In genomic region chr20:62900052-62900691, GRCh38 we compare ENCODE assay signal across 8 cellular contexts. TPM values are rescaled to one million over a fixed set of nuclear protein-coding genes. Genes with fewer than 3 reads are reported as not detected.
DNase-seq lines count a peak whose midpoint lies in the region; ATAC-seq, FAIRE-seq and TF ChIP-seq lines count a peak whose summit lies in the region.

No MANE protein-coding gene starts in this region.

- TF ChIP-seq CTCF in GM12864 (IDR thresholded peaks at IDR 0.05; ENCODE audit: low read depth, low read length, missing control alignments): peak; percentile 98
- peak; percentile 92 to 93 (median 93) for TF ChIP-seq CTCF in K562 (IDR thresholded peaks at IDR 0.05 in 2 of 3, conservative IDR thresholded peaks at IDR 0.05 in 1 of 3; ENCODE audit: insufficient read depth in 2 of 3, low read depth in 1 of 3, low read length in 3 of 3)

- H3K4me3 ChIP-seq in GM12864 (ENCODE audit: low read depth, low read length): no peak overlapping the region
- H3K4me3 ChIP-seq in K562: no peak overlapping the region
- no peak overlapping the region for H3K4me3 ChIP-seq in iPS DF 6.9 (ENCODE audit: low read length)
- H3K4me3 ChIP-seq in skeletal muscle cell (ENCODE audit: low read depth, low read length): no peak overlapping the region

- CTCF ChIA-PET in K562 (lab: Yijun Ruan, JAX; ENCODE audit: low intra/inter-chr PET ratio): interaction anchor here (3.9 kb wide), 1 partner anchor 109 kb away, joined by 30 read pairs; no protein-coding TSS in a partner anchor

- H3K9me1 ChIP-seq in K562 (ENCODE audit: control insufficient read depth, insufficient read depth, low read length): no peaks in the 10 kb centered on the region

- peaks cover 69% of the 10 kb centered on the region for H3K36me3 ChIP-seq in K562 (ENCODE audit: control insufficient read depth, insufficient read depth, low read length)
- peaks cover 22% of the 10 kb centered on the region for H3K36me3 ChIP-seq in iPS DF 6.9 (ENCODE audit: control insufficient read depth, insufficient read depth, low read length)

- H3K4me2 ChIP-seq in K562 (ENCODE audit: insufficient read depth, low read length): peak overlapping the region; percentile 12; the same call in 1 of the 2 replicates

- ATAC-seq in HG02763 (IDR thresholded peaks at IDR 0.05; ENCODE audit: unreplicated experiment): peak; percentile 75
- ATAC-seq in K562: peak; percentile 98
- no peak for ATAC-seq in HG02571 (IDR thresholded peaks at IDR 0.05; ENCODE audit: unreplicated experiment)

- peak; percentile 36 for DNase-seq in GM12864 (ENCODE audit: low read depth)
- peak; percentile 70 for DNase-seq in NCI-H2029 (lab: John Stamatoyannopoulos, UW)
- DNase-seq in UCSD-AML1 (lab: John Stamatoyannopoulos, UW; ENCODE audit: unreplicated experiment): peak; percentile 63
- DNase-seq in K562 (ENCODE audit: extremely low read depth in 1 of 4, low spot score in 3 of 4): peak; percentile 78 to 91 (median 84)
- peak; percentile 74 for DNase-seq in iPS DF 6.9 (ENCODE audit: low read depth, low spot score)
- DNase-seq in skeletal muscle cell (ENCODE audit: low read depth): peak; percentile 40

- TF ChIP-seq POLR2A in K562 (conservative IDR thresholded peaks at IDR 0.05): peak; percentile 69

- H2AFZ ChIP-seq in K562 (ENCODE audit: low read depth, low read length): no peak overlapping the region

- H3K9ac ChIP-seq in K562 (ENCODE audit: insufficient read depth in 1 of 2, low read depth in 2 of 2, low read length in 2 of 2): peak overlapping the region in 1 of 2 experiments; percentile 53; a peak in 2 of 4 replicates

- WGBS in K562 (ENCODE audit: insufficient coverage, low coverage, missing lambda C conversion rate): 18% methylated on average over 10 of the region's 11 CpGs
- no CpG with 5 or more reads among the region's 11 CpGs for WGBS in iPS DF 6.9 (ENCODE audit: insufficient coverage, insufficient read length)

- H3K27me3 ChIP-seq in K562 (ENCODE audit: control insufficient read depth in 2 of 2, insufficient read depth in 2 of 2, low read length in 2 of 2) (no peaks in the 10 kb centered on the region), iPS DF 6.9 (ENCODE audit: control insufficient read depth, insufficient read depth, low read length) (no peaks in the 10 kb centered on the region)

- 0 out of 3 replicates have a peak, but pooled peaks cover 3% of the 10 kb centered on the region for H3K79me2 ChIP-seq in K562 (ENCODE audit: control insufficient read depth, insufficient read depth, low read length)

- TF ChIP-seq EP300 in K562 (IDR thresholded peaks at IDR 0.05; ENCODE audit: low read length): 0 out of 2 replicates have a peak, but pooled peaks have one; percentile 22

- H3K27ac ChIP-seq in K562 (ENCODE audit: extremely low read depth, low read depth, low read length): peak overlapping the region; percentile 46; the same call in 1 of the 3 replicates
- no peak overlapping the region for H3K27ac ChIP-seq in iPS DF 6.9 (ENCODE audit: low read length)

- POLR2A ChIA-PET in K562 (lab: Yijun Ruan, JAX): interaction anchor here (0.6 to 4.6 kb wide), 4 partner anchors 15 to 675 kb away, joined by 3 to 21 read pairs (median 4); partner anchors contain the start of gene GID8

- in situ Hi-C loops in K562 (cut with MboI): no loop called here

- peaks cover 13% of the 10 kb centered on the region for H4K20me1 ChIP-seq in K562 (replicated peaks; ENCODE audit: control insufficient read depth, insufficient read depth, low read length)

- no peaks in the 10 kb centered on the region for H3K9me3 ChIP-seq in K562 (replicated peaks; ENCODE audit: control insufficient read depth, insufficient read depth, low read depth, low read length)
- no peaks in the 10 kb centered on the region for H3K9me3 ChIP-seq in iPS DF 6.9 (ENCODE audit: control insufficient read depth, insufficient read depth, low read length)

- H3K4me1 ChIP-seq in K562 (replicated peaks in 1 of 2; ENCODE audit: control insufficient read depth in 2 of 2, insufficient read depth in 2 of 2, low read length in 2 of 2): peaks cover 6 to 10% of the 10 kb centered on the region in 2 experiments
- peaks cover 4% of the 10 kb centered on the region; the same call in 1 of the 2 replicates for H3K4me1 ChIP-seq in iPS DF 6.9 (ENCODE audit: control insufficient read depth, insufficient read depth, low read length)

- no TSS peak for BruUV-seq in K562 (replicated peaks; lab: Mats Ljungman, UMichigan)

- peak; percentile 92 for FAIRE-seq in K562 (lab: Jason Lieb, UNC)

- peak; percentile 48 to 74 for TF ChIP-seq RAD21 in K562 (CRISPR knock-in tag; conservative IDR thresholded peaks at IDR 0.05 in 1 of 2, IDR thresholded peaks at IDR 0.05 in 1 of 2)

- intact Hi-C loops in K562 (cut with micrococcal nuclease): loop anchor here (2.0 to 5.0 kb wide), 2 partner anchors 77 to 107 kb away; partner anchors contain the start of gene BHLHE23

RNA-seq across cellular contexts. Expression of gene DIDO1, which starts 26.1 kb away (rescaled TPM):
- 117 and 149 TPM in 2 replicates for total RNA-seq in K562 (2011; cell fraction: chromatin; rRNA removed; ENCODE audit: low replicate concordance)
- total RNA-seq in K562 (2011; cell fraction: nucleolus; rRNA removed): 70.2 and 72.0 TPM in 2 replicates
- total RNA-seq in K562 (2011; cell fraction: nucleoplasm; rRNA removed): 82.5 and 92.1 TPM in 2 replicates
- total RNA-seq in K562 (2014; rRNA removed) (31.2 and 36.7 TPM in 2 replicates), K562 (2014; rRNA removed; fragmentation: Illumina TruSeq; extraction: Trizol) (22.2 and 23.4 TPM in 2 replicates), K562 (2015; rRNA removed; fragmentation: Illumina TruSeq; extraction: Trizol) (26.8 and 27.1 TPM in 2 replicates), K562 (2021) (38.2 and 43.6 TPM in 2 replicates)
- polyA plus RNA-seq in K562 (2011; rRNA removed) (40.5 and 50.2 TPM in 2 replicates), K562 (2014; fragmentation: Illumina TruSeq; extraction: Trizol) (37.4 and 37.9 TPM in 2 replicates), K562 (2014; fragmentation: Nextera tagmentation; extraction: Ambion mirVana) (1 to 10 TPM; 4.4 to 4.8 TPM), K562 (2014; rRNA removed) (44.3 and 46.8 TPM in 2 replicates)
- polyA plus RNA-seq in K562 (2011; cell fraction: cytosol; rRNA removed): 31.2 and 58.5 TPM in 2 replicates
- polyA plus RNA-seq in K562 (2011; cell fraction: nucleus; rRNA removed): 256 and 286 TPM in 2 replicates
- 23.7 and 36.2 TPM in 2 replicates for polyA plus RNA-seq in K562 (2012)
- 32.2 and 34.2 TPM in 2 replicates for polyA minus RNA-seq in K562 (2011; rRNA and poly(A)+ RNA removed)
- 13.9 and 15.7 TPM in 2 replicates for polyA minus RNA-seq in K562 (2011; cell fraction: cytosol; rRNA and poly(A)+ RNA removed)
- polyA minus RNA-seq in K562 (2011; cell fraction: nucleus; rRNA and poly(A)+ RNA removed): 35.7 and 49.3 TPM in 2 replicates

RNA-seq across cellular contexts. Expression of gene GID8, which starts 37.8 kb away (rescaled TPM):
- total RNA-seq in K562 (2011; cell fraction: chromatin; rRNA removed; ENCODE audit: low replicate concordance): 26.6 and 28.0 TPM in 2 replicates
- total RNA-seq in K562 (2011; cell fraction: nucleolus; rRNA removed): 15.2 and 19.5 TPM in 2 replicates
- total RNA-seq in K562 (2011; cell fraction: nucleoplasm; rRNA removed): 23.8 and 32.1 TPM in 2 replicates
- total RNA-seq in K562 (2014; rRNA removed) (22.2 and 26.0 TPM in 2 replicates), K562 (2014; rRNA removed; fragmentation: Illumina TruSeq; extraction: Trizol) (21.8 and 23.4 TPM in 2 replicates), K562 (2015; rRNA removed; fragmentation: Illumina TruSeq; extraction: Trizol) (22.4 and 23.0 TPM in 2 replicates), K562 (2021) (29.0 and 31.6 TPM in 2 replicates)
- polyA plus RNA-seq in K562 (2011; rRNA removed) (24.6 and 26.3 TPM in 2 replicates), K562 (2014; fragmentation: Illumina TruSeq; extraction: Trizol) (22.2 TPM in 2 replicates), K562 (2014; fragmentation: Nextera tagmentation; extraction: Ambion mirVana) (10 to 100 TPM in 1 of 2 experiments, 1 to 10 TPM in 1; 7.5 to 12.9 TPM), K562 (2014; rRNA removed) (24.9 and 25.7 TPM in 2 replicates)
- 20.8 and 25.4 TPM in 2 replicates for polyA plus RNA-seq in K562 (2011; cell fraction: cytosol; rRNA removed)
- 19.8 and 21.7 TPM in 2 replicates for polyA plus RNA-seq in K562 (2011; cell fraction: nucleus; rRNA removed)
- 21.3 and 23.2 TPM in 2 replicates for polyA plus RNA-seq in K562 (2012)
- 31.4 and 32.6 TPM in 2 replicates for polyA minus RNA-seq in K562 (2011; rRNA and poly(A)+ RNA removed)
- polyA minus RNA-seq in K562 (2011; cell fraction: cytosol; rRNA and poly(A)+ RNA removed): 15.6 and 17.0 TPM in 2 replicates
- 6.1 and 10.0 TPM in 2 replicates for polyA minus RNA-seq in K562 (2011; cell fraction: nucleus; rRNA and poly(A)+ RNA removed)

RNA-seq across cellular contexts. Expression of gene TCFL5, which starts 38.5 kb away (rescaled TPM):
- total RNA-seq in K562 (2011; cell fraction: chromatin; rRNA removed; ENCODE audit: low replicate concordance): 13.1 and 14.9 TPM in 2 replicates
- total RNA-seq in K562 (2011; cell fraction: nucleolus; rRNA removed): 7.5 and 9.5 TPM in 2 replicates
- 8.6 and 8.8 TPM in 2 replicates for total RNA-seq in K562 (2011; cell fraction: nucleoplasm; rRNA removed)
- 11.1 and 11.2 TPM in 2 replicates for total RNA-seq in K562 (2014; rRNA removed)
- total RNA-seq in K562 (2014; rRNA removed; fragmentation: Illumina TruSeq; extraction: Trizol): 7.4 and 7.9 TPM in 2 replicates
- 9.2 and 10.2 TPM in 2 replicates for total RNA-seq in K562 (2015; rRNA removed; fragmentation: Illumina TruSeq; extraction: Trizol)
- 11.1 and 12.6 TPM in 2 replicates for total RNA-seq in K562 (2021)
- polyA plus RNA-seq in K562 (2011; rRNA removed): 8.5 and 12.2 TPM in 2 replicates
- 4.3 and 4.4 TPM in 2 replicates for polyA plus RNA-seq in K562 (2011; cell fraction: cytosol; rRNA removed)
- polyA plus RNA-seq in K562 (2011; cell fraction: nucleus; rRNA removed): 8.0 and 8.3 TPM in 2 replicates
- polyA plus RNA-seq in K562 (2012): 6.7 and 8.1 TPM in 2 replicates
- 5.9 and 7.9 TPM in 2 replicates for polyA plus RNA-seq in K562 (2014; fragmentation: Illumina TruSeq; extraction: Trizol)
- 1 to 10 TPM in 1 of 2 experiments, under 1 TPM in 1; 1.00 to 1.1 TPM for polyA plus RNA-seq in K562 (2014; fragmentation: Nextera tagmentation; extraction: Ambion mirVana)
- polyA plus RNA-seq in K562 (2014; rRNA removed): 9.1 and 10.5 TPM in 2 replicates
- polyA minus RNA-seq in K562 (2011; rRNA and poly(A)+ RNA removed): 6.6 and 6.8 TPM in 2 replicates
- 3.8 and 6.5 TPM in 2 replicates for polyA minus RNA-seq in K562 (2011; cell fraction: cytosol; rRNA and poly(A)+ RNA removed)
- 1.9 and 3.9 TPM in 2 replicates for polyA minus RNA-seq in K562 (2011; cell fraction: nucleus; rRNA and poly(A)+ RNA removed)

RNA-seq across cellular contexts. Expression of gene SLC17A9, which starts 52.3 kb away (rescaled TPM):
- total RNA-seq in K562 (2011; cell fraction: chromatin; rRNA removed; ENCODE audit: low replicate concordance): not detected in 2 replicates
- total RNA-seq in K562 (2011; cell fraction: nucleolus; rRNA removed): 0.13 TPM in 1 of 2 replicates, not detected in the other
- total RNA-seq in K562 (2011; cell fraction: nucleoplasm; rRNA removed): 0.15 TPM in 1 of 2 replicates, not detected in the other
- total RNA-seq in K562 (2014; rRNA removed) (not detected in 2 replicates), K562 (2014; rRNA removed; fragmentation: Illumina TruSeq; extraction: Trizol) (not detected in 2 replicates), K562 (2015; rRNA removed; fragmentation: Illumina TruSeq; extraction: Trizol) (not detected in 2 replicates), K562 (2021) (0.27 and 0.31 TPM in 2 replicates)
- polyA plus RNA-seq in K562 (2011; rRNA removed) (not detected in 2 replicates), K562 (2014; fragmentation: Illumina TruSeq; extraction: Trizol) (not detected in 2 replicates), K562 (2014; fragmentation: Nextera tagmentation; extraction: Ambion mirVana) (not detected), K562 (2014; rRNA removed) (0.04 and 0.05 TPM in 2 replicates)
- polyA plus RNA-seq in K562 (2011; cell fraction: cytosol; rRNA removed): 0.03 TPM in 1 of 2 replicates, not detected in the other
- polyA plus RNA-seq in K562 (2011; cell fraction: nucleus; rRNA removed): 0.06 and 0.10 TPM in 2 replicates
- polyA plus RNA-seq in K562 (2012): 0.03 TPM in 1 of 2 replicates, not detected in the other
- polyA minus RNA-seq in K562 (2011; rRNA and poly(A)+ RNA removed): not detected in 2 replicates
- polyA minus RNA-seq in K562 (2011; cell fraction: cytosol; rRNA and poly(A)+ RNA removed): not detected in 2 replicates
- not detected in 2 replicates for polyA minus RNA-seq in K562 (2011; cell fraction: nucleus; rRNA and poly(A)+ RNA removed)
